In genomic region chr3:172595648-172596393, GRCh38 we compare ENCODE assay signal across 8 cellular contexts.
DNase-seq lines count a peak whose midpoint lies in the region; ATAC-seq and TF ChIP-seq lines count a peak whose summit lies in the region.

No MANE protein-coding gene starts in this region.

- peaks cover 8% of the 10 kb centered on the region for H3K36me3 Mint-ChIP-seq in activated T-helper 17 cell treated with anti-CD3 and anti-CD28 coated beads, Interleukin-2, amount 50 U/mL, for 72 hours (ENCODE audit: low read depth)

- H3K4me3 ChIP-seq in AG09309 (ENCODE audit: control insufficient read depth, low read depth, low read length) (no peak overlapping the region), fibroblast of villous mesenchyme (ENCODE audit: low read depth, low read length) (peak overlapping the region; percentile 29), ovary (peak overlapping the region; percentile 22)

- peak overlapping the region; percentile 51 for H3K27ac Mint-ChIP-seq in activated T-helper 17 cell treated with anti-CD3 and anti-CD28 coated beads, Interleukin-2, amount 50 U/mL, for 72 hours

- H3K9me3 ChIP-seq in ovary = no peaks in the 10 kb centered on the region

- TF ChIP-seq CTCF in AG09309 (IDR thresholded peaks at IDR 0.05; ENCODE audit: control insufficient read depth, insufficient read depth, low read depth, low read length, missing control alignments) (peak; percentile 84), fibroblast of villous mesenchyme (IDR thresholded peaks at IDR 0.05; ENCODE audit: insufficient read depth, low read depth, low read length) (peak; percentile 81), ovary (IDR thresholded peaks at IDR 0.05) (peak; percentile 57 to 89 (median 77))

- peak overlapping the region; percentile 75 for H3K4me3 Mint-ChIP-seq in activated T-helper 17 cell treated with anti-CD3 and anti-CD28 coated beads, Interleukin-2, amount 50 U/mL, for 72 hours

- peaks cover 2% of the 10 kb centered on the region for H3K9me3 Mint-ChIP-seq in activated T-helper 17 cell treated with anti-CD3 and anti-CD28 coated beads, Interleukin-2, amount 50 U/mL, for 72 hours

- DNase-seq in AG09309 (ENCODE audit: low read depth) (peak; percentile 29), NCI-H510A treated with DMSO at 0.1 percent for 48 hours (lab: John Stamatoyannopoulos, UW) (peak; percentile 10), fibroblast of villous mesenchyme (ENCODE audit: low read depth) (peak; percentile 69), ovary (peak in 2 of 5 donors; percentile 18 to 63), posterior vena cava (ENCODE audit: low spot score) (no peak)

- ATAC-seq in GM18499 (IDR thresholded peaks at IDR 0.05; ENCODE audit: insufficient read depth, unreplicated experiment) (peak; percentile 38), HG02973 (IDR thresholded peaks at IDR 0.05; ENCODE audit: unreplicated experiment) (peak; percentile 41)
- ATAC-seq in activated T-helper 17 cell treated with anti-CD3 and anti-CD28 coated beads, Interleukin-2, amount 50 U/mL, for 72 hours (replicated peaks) = no peak

- peaks cover 29% of the 10 kb centered on the region for H3K4me1 Mint-ChIP-seq in activated T-helper 17 cell treated with anti-CD3 and anti-CD28 coated beads, Interleukin-2, amount 50 U/mL, for 72 hours

- H3K27me3 Mint-ChIP-seq in activated T-helper 17 cell treated with anti-CD3 and anti-CD28 coated beads, Interleukin-2, amount 50 U/mL, for 72 hours = no peaks in the 10 kb centered on the region

- 3 to 7% (median 4%) methylated on average over 7 of the region's 7 CpGs for WGBS in ovary, 3 donors

- H3K36me3 ChIP-seq in ovary = no peaks in the 10 kb centered on the region

- intact Hi-C loops in ovary (cut with DNase I) = loop anchor here in 2 of 4 donors (10.0 kb wide), 1 partner anchor 101 kb away; no protein-coding TSS in a partner anchor
- intact Hi-C loops in posterior vena cava (cut with DNase I) = loop anchor here (10.0 kb wide), 2 partner anchors 81 to 101 kb away; no protein-coding TSS in a partner anchor

- H3K27me3 ChIP-seq in ovary = no peaks in the 10 kb centered on the region

- H3K27ac ChIP-seq in ovary = peak overlapping the region in 1 of 2 donors; percentile 73

- H3K4me1 ChIP-seq in ovary (ENCODE audit: insufficient read depth) = no peaks in the 10 kb centered on the region

- no peak for TF ChIP-seq EP300 in ovary (IDR thresholded peaks at IDR 0.05)

- TF ChIP-seq POLR2A in ovary (IDR thresholded peaks at IDR 0.05) = no peak
